Comparison of ENCODE assay signal across 8 cellular contexts in genomic region chr2:157628282-157628531, GRCh38. TPM values are rescaled to one million over a fixed set of nuclear protein-coding genes. Genes with fewer than 3 reads are reported as not detected.
DNase-seq lines count a peak whose midpoint lies in the region; ATAC-seq and TF ChIP-seq lines count a peak whose summit lies in the region.

No MANE protein-coding gene starts in this region.

- peaks cover 19% of the 10 kb centered on the region for H3K27me3 Mint-ChIP-seq in activated CD8-positive, alpha-beta memory T cell treated with anti-CD3 and anti-CD28 coated beads, Interleukin-2, amount 10 ng/mL, durations not matched to agents 7 days and 5 days
- H3K27me3 Mint-ChIP-seq in chondrocyte (ENCODE audit: low read depth) = peaks cover 36% of the 10 kb centered on the region

- no peak overlapping the region for H3K27ac ChIP-seq in muscle layer of colon (ENCODE audit: low read depth, low read length)

- peaks cover 32% of the 10 kb centered on the region for H3K4me1 Mint-ChIP-seq in activated CD8-positive, alpha-beta memory T cell treated with anti-CD3 and anti-CD28 coated beads, Interleukin-2, amount 10 ng/mL, durations not matched to agents 7 days and 5 days
- H3K4me1 Mint-ChIP-seq in chondrocyte (ENCODE audit: low read depth) = peaks cover 13% of the 10 kb centered on the region

- H3K9ac ChIP-seq in muscle layer of colon (ENCODE audit: low read length) = no peak overlapping the region

- H3K9me3 Mint-ChIP-seq in activated CD8-positive, alpha-beta memory T cell treated with anti-CD3 and anti-CD28 coated beads, Interleukin-2, amount 10 ng/mL, durations not matched to agents 7 days and 5 days (ENCODE audit: low read depth) = no peaks in the 10 kb centered on the region
- peaks cover 2% of the 10 kb centered on the region for H3K9me3 Mint-ChIP-seq in chondrocyte (ENCODE audit: low read depth)

- H3K27me3 ChIP-seq in muscle layer of colon (ENCODE audit: control insufficient read depth in 1 of 2, insufficient read depth in 2 of 2, low read length in 2 of 2) = no peaks in the 10 kb centered on the region

- CTCF ChIA-PET in activated CD8-positive, alpha-beta memory T cell treated with anti-CD3 and anti-CD28 coated beads, Interleukin-2, amount 10 ng/mL, durations not matched to agents 7 days and 5 days (lab: Charles Lee) = interaction anchor here (0.6 to 5.9 kb wide), 30 partner anchors 9 to 396 kb away, joined by 3 to 36 read pairs (median 5); partner anchors contain the start of gene ACVR1

- H3K36me3 ChIP-seq in muscle layer of colon (ENCODE audit: insufficient read depth, low read length) = no peaks in the 10 kb centered on the region

- no peaks in the 10 kb centered on the region for H3K4me1 ChIP-seq in muscle layer of colon (ENCODE audit: insufficient read depth, low read length)

- H3K4me3 Mint-ChIP-seq in activated CD8-positive, alpha-beta memory T cell treated with anti-CD3 and anti-CD28 coated beads, Interleukin-2, amount 10 ng/mL, durations not matched to agents 7 days and 5 days = peak overlapping the region; percentile 79
- peak overlapping the region; percentile 66 for H3K4me3 Mint-ChIP-seq in chondrocyte (ENCODE audit: unreplicated experiment)

- peak overlapping the region; percentile 16 for H3K27ac Mint-ChIP-seq in activated CD8-positive, alpha-beta memory T cell treated with anti-CD3 and anti-CD28 coated beads, Interleukin-2, amount 10 ng/mL, durations not matched to agents 7 days and 5 days
- no peak overlapping the region for H3K27ac Mint-ChIP-seq in chondrocyte (ENCODE audit: unreplicated experiment)

- H3K9me3 ChIP-seq in muscle layer of colon (ENCODE audit: low read length) = no peaks in the 10 kb centered on the region

- no peak for TF ChIP-seq CTCF in chondrocyte (IDR thresholded peaks at IDR 0.05)

- no peak for DNase-seq in activated CD8-positive, alpha-beta memory T cell treated with anti-CD3 and anti-CD28 coated beads, Interleukin-2, amount 10 ng/mL, durations not matched to agents 7 days and 5 days
- no peak for DNase-seq in activated CD8-positive, alpha-beta memory T cell treated with anti-CD3 and anti-CD28 coated beads, Interleukin-2, amount 50 U/mL, for 48 hours
- DNase-seq in HT-29 (ENCODE audit: low spot score) (peak; percentile 2), chondrocyte (ENCODE audit: low spot score) (peak; percentile 76), T-helper 9 cell (no peak), NCI-H345 treated with DMSO at 0.1 percent for 48 hours (lab: John Stamatoyannopoulos, UW; ENCODE audit: unreplicated experiment) (no peak)

- H3K36me3 Mint-ChIP-seq in activated CD8-positive, alpha-beta memory T cell treated with anti-CD3 and anti-CD28 coated beads, Interleukin-2, amount 10 ng/mL, durations not matched to agents 7 days and 5 days = peaks cover 4% of the 10 kb centered on the region
- H3K36me3 Mint-ChIP-seq in chondrocyte (ENCODE audit: low read depth) = no peaks in the 10 kb centered on the region

- H3K4me3 ChIP-seq in muscle layer of colon (ENCODE audit: low read depth in 1 of 2, low read length in 2 of 2) = peak overlapping the region; percentile 53 to 64

- peak; percentile 20 for ATAC-seq in activated CD8-positive, alpha-beta memory T cell treated with anti-CD3 and anti-CD28 coated beads, Interleukin-2, amount 10 ng/mL, durations not matched to agents 7 days and 5 days
- ATAC-seq in HG03097 (IDR thresholded peaks at IDR 0.05; ENCODE audit: low FRiP score, unreplicated experiment) = no peak

RNA-seq across cellular contexts. Expression of gene ACVR1C, which starts 0.5 kb away (rescaled TPM):
- total RNA-seq in activated CD8-positive, alpha-beta memory T cell treated with anti-CD3 and anti-CD28 coated beads, Interleukin-2, amount 10 ng/mL, durations not matched to agents 7 days and 5 days = 1 to 10 TPM; 1.2 to 2.4 TPM
- 0.03 TPM in 2 replicates for total RNA-seq in HT-29 (2014; rRNA removed; shearing (Covaris generic))
- total RNA-seq in chondrocyte = 0.05 to 0.31 TPM (median 0.17 TPM) in 3 replicates

Comparison
In these comparisons a context has a peak if more than half of its experiments do, and no peak if none do; other contexts are left out.
1. DNase-seq: peak in HT-29 (single experiment) and chondrocyte (single experiment); none in activated CD8-positive, alpha-beta memory T cell treated with anti-CD3 and anti-CD28 coated beads, Interleukin-2, amount 10 ng/mL, durations not matched to agents 7 days and 5 days (single experiment), activated CD8-positive, alpha-beta memory T cell treated with anti-CD3 and anti-CD28 coated beads, Interleukin-2, amount 50 U/mL, for 48 hours (single experiment), T-helper 9 cell (single experiment) and NCI-H345 treated with DMSO at 0.1 percent for 48 hours (single experiment).